7 cellular contexts compared by ENCODE assay signal in genomic region chr7:73535918-73536317, GRCh38. TPM values are rescaled to one million over a fixed set of nuclear protein-coding genes. Genes with fewer than 3 reads are reported as not detected.
DNase-seq lines count a peak whose midpoint lies in the region; FAIRE-seq and TF ChIP-seq lines count a peak whose summit lies in the region.
"Not testable (repeated sequence)": the region's sequence is repeated elsewhere in the genome, so short reads cannot be mapped to it uniquely, and the experiment has no call there.

No MANE protein-coding gene starts in this region.

- not testable (repeated sequence) for FAIRE-seq in D721Med (lab: Jason Lieb, UNC)

- H3K36me3 ChIP-seq in sigmoid colon, result peaks cover 37 to 74% (median 50%) of the 10 kb centered on the region in 4 donors

- POLR2A ChIA-PET in RWPE1 (lab: Yijun Ruan, JAX; ENCODE audit: low non-redundant PET); activated CD4-positive, alpha-beta T cell treated with anti-CD3 and anti-CD28 coated beads, Interleukin-2, amount 10 ng/mL, durations not matched to agents 7 days and 5 days (lab: Charles Lee): not testable (repeated sequence)

- peak overlapping the region; percentile 25 for H3K27ac Mint-ChIP-seq in activated CD4-positive, alpha-beta T cell treated with anti-CD3 and anti-CD28 coated beads, Interleukin-2, amount 10 ng/mL, durations not matched to agents 7 days and 5 days
- H3K27ac Mint-ChIP-seq in chondrocyte (ENCODE audit: unreplicated experiment), result not testable (repeated sequence)
- H3K27ac Mint-ChIP-seq in nephron progenitor cell, result peak overlapping the region; percentile 68

- not testable (repeated sequence) for H3K27me3 ChIP-seq in sigmoid colon

- H3K4me1 Mint-ChIP-seq in activated CD4-positive, alpha-beta T cell treated with anti-CD3 and anti-CD28 coated beads, Interleukin-2, amount 10 ng/mL, durations not matched to agents 7 days and 5 days, result not testable (repeated sequence)
- peaks cover 12% of the 10 kb centered on the region for H3K4me1 Mint-ChIP-seq in chondrocyte (ENCODE audit: low read depth)
- H3K4me1 Mint-ChIP-seq in nephron progenitor cell, result peaks cover 14% of the 10 kb centered on the region

- intact Hi-C loops in cardiac septum (cut with DNase I); sigmoid colon (cut with DNase I): not testable (repeated sequence)

- H3K27ac ChIP-seq in RWPE1, result peak overlapping the region; percentile 60; the same call in 1 of the 2 replicates
- not testable (repeated sequence) for H3K27ac ChIP-seq in sigmoid colon

- H3K27me3 Mint-ChIP-seq in activated CD4-positive, alpha-beta T cell treated with anti-CD3 and anti-CD28 coated beads, Interleukin-2, amount 10 ng/mL, durations not matched to agents 7 days and 5 days; chondrocyte (ENCODE audit: low read depth); nephron progenitor cell (ENCODE audit: low read depth, poor library complexity): not testable (repeated sequence)

- CTCF ChIA-PET in RWPE1 (lab: Yijun Ruan, JAX), result not testable (repeated sequence)
- CTCF ChIA-PET in activated CD4-positive, alpha-beta T cell treated with anti-CD3 and anti-CD28 coated beads, Interleukin-2, amount 10 ng/mL, durations not matched to agents 7 days and 5 days (lab: Charles Lee), result interaction anchor here (0.6 to 2.2 kb wide), 5 partner anchors 10 to 115 kb away, joined by 3 to 6 read pairs (median 4); no protein-coding TSS in a partner anchor

- TF ChIP-seq CTCF in D721Med (IDR thresholded peaks at IDR 0.05; ENCODE audit: insufficient read depth, missing control alignments); RWPE1 (conservative IDR thresholded peaks at IDR 0.05; ENCODE audit: low read depth); chondrocyte (IDR thresholded peaks at IDR 0.05); nephron progenitor cell (IDR thresholded peaks at IDR 0.05); sigmoid colon (IDR thresholded peaks at IDR 0.05): not testable (repeated sequence)

- peak; percentile 2 for DNase-seq in D721Med (ENCODE audit: insufficient read length, low spot score)
- not testable (repeated sequence) for DNase-seq in RWPE1 (ENCODE audit: low spot score); activated CD4-positive, alpha-beta T cell treated with anti-CD3 and anti-CD28 coated beads, Interleukin-2, amount 10 ng/mL, durations not matched to agents 7 days and 5 days; nephron progenitor cell
- peak; percentile 30 for DNase-seq in chondrocyte (ENCODE audit: low spot score)
- DNase-seq in cardiac septum (ENCODE audit: low spot score), result peak; percentile 33
- peak; percentile 4 for DNase-seq in sigmoid colon

- H3K4me1 ChIP-seq in sigmoid colon, result not testable (repeated sequence)

- not testable (repeated sequence) for TF ChIP-seq POLR2A in sigmoid colon (IDR thresholded peaks at IDR 0.05)

- not testable (repeated sequence) for H3K4me3 Mint-ChIP-seq in activated CD4-positive, alpha-beta T cell treated with anti-CD3 and anti-CD28 coated beads, Interleukin-2, amount 10 ng/mL, durations not matched to agents 7 days and 5 days; chondrocyte (ENCODE audit: unreplicated experiment); nephron progenitor cell

- not testable (repeated sequence) for H3K9me3 Mint-ChIP-seq in activated CD4-positive, alpha-beta T cell treated with anti-CD3 and anti-CD28 coated beads, Interleukin-2, amount 10 ng/mL, durations not matched to agents 7 days and 5 days; chondrocyte (ENCODE audit: low read depth); nephron progenitor cell

- peaks cover 35% of the 10 kb centered on the region for H3K36me3 Mint-ChIP-seq in activated CD4-positive, alpha-beta T cell treated with anti-CD3 and anti-CD28 coated beads, Interleukin-2, amount 10 ng/mL, durations not matched to agents 7 days and 5 days (ENCODE audit: low read depth)
- H3K36me3 Mint-ChIP-seq in chondrocyte (ENCODE audit: low read depth) (peaks cover 26% of the 10 kb centered on the region), nephron progenitor cell (ENCODE audit: low read depth) (peaks cover 49% of the 10 kb centered on the region)

- not testable (repeated sequence) for H3K4me3 ChIP-seq in sigmoid colon

- H3K9me3 ChIP-seq in sigmoid colon, result not testable (repeated sequence)

- 89 to 96% methylated on average over 7 of the region's 7 CpGs for WGBS in sigmoid colon, 2 donors

- TF ChIP-seq EP300 in sigmoid colon (IDR thresholded peaks at IDR 0.05), result not testable (repeated sequence)

RNA-seq across cellular contexts. Expression of gene BAZ1B, which starts 13.8 kb away (rescaled TPM):
- total RNA-seq in activated CD4-positive, alpha-beta T cell treated with anti-CD3 and anti-CD28 coated beads, Interleukin-2, amount 10 ng/mL, durations not matched to agents 7 days and 5 days, result 100 to 1,000 TPM in 1 of 2 experiments, 10 to 100 TPM in 1; 96.5 to 103 TPM
- total RNA-seq in chondrocyte, result 64.9 to 74.9 TPM (median 65.5 TPM) in 3 replicates
- 45.7 TPM for total RNA-seq in cardiac septum
- total RNA-seq in sigmoid colon, result 10 to 100 TPM; 47.2 to 67.3 (median 53.5) TPM
- polyA plus RNA-seq in sigmoid colon, result 10 to 100 TPM; 13.8 to 33.4 (median 17.1) TPM

RNA-seq across cellular contexts. Expression of gene BCL7B, which starts 21.6 kb away (rescaled TPM):
- 10 to 100 TPM; 69.7 to 93.0 TPM for total RNA-seq in activated CD4-positive, alpha-beta T cell treated with anti-CD3 and anti-CD28 coated beads, Interleukin-2, amount 10 ng/mL, durations not matched to agents 7 days and 5 days
- total RNA-seq in chondrocyte (35.7 to 40.2 TPM (median 39.7 TPM) in 3 replicates), cardiac septum (68.9 TPM), sigmoid colon (100 to 1,000 TPM; 113 to 155 (median 129) TPM)
- 100 to 1,000 TPM in 1 of 3 donors, 10 to 100 TPM in 2; 58.1 to 114 (median 95.7) TPM for polyA plus RNA-seq in sigmoid colon

RNA-seq across cellular contexts. Expression of gene TBL2, which starts 42.5 kb away (rescaled TPM):
- total RNA-seq in activated CD4-positive, alpha-beta T cell treated with anti-CD3 and anti-CD28 coated beads, Interleukin-2, amount 10 ng/mL, durations not matched to agents 7 days and 5 days, result 10 to 100 TPM; 25.3 to 28.2 TPM
- total RNA-seq in chondrocyte, result 45.2 to 56.1 TPM (median 50.4 TPM) in 3 replicates
- 13.6 TPM for total RNA-seq in cardiac septum
- 10 to 100 TPM; 17.1 to 29.6 (median 26.9) TPM for total RNA-seq in sigmoid colon
- polyA plus RNA-seq in sigmoid colon, result 10 to 100 TPM in 1 of 3 donors, 1 to 10 TPM in 2; 5.4 to 28.2 (median 6.2) TPM
